8 cellular contexts compared by ENCODE assay signal in genomic region chr5:170434953-170435605, GRCh38. TPM values are rescaled to one million over a fixed set of nuclear protein-coding genes. Genes with fewer than 3 reads are reported as not detected.
A peak's percentile ranks its signal among the peaks of the same experiment; 100 is the strongest.
DNase-seq lines count a peak whose midpoint lies in the region; ATAC-seq, FAIRE-seq and TF ChIP-seq lines count a peak whose summit lies in the region.

No MANE protein-coding gene starts in this region.

- DNase-seq in GM13976 (ENCODE audit: low spot score): peak; percentile 84
- DNase-seq in Peyer's patch: peak; percentile 24 to 68 (median 67)
- DNase-seq in activated effector memory CD4-positive, alpha-beta T cell treated with Interleukin-2 at 50 U/mL for 16 hours: peak; percentile 19
- DNase-seq in germinal center (ENCODE audit: low spot score): peak; percentile 64
- peak; percentile 83 for DNase-seq in osteoblast (ENCODE audit: insufficient read length, low spot score, missing footprints)
- DNase-seq in type B pancreatic cell (ENCODE audit: extremely low spot score, unreplicated experiment): peak; percentile 78

- peaks cover 12% of the 10 kb centered on the region for H3K4me1 Mint-ChIP-seq in type B pancreatic cell (ENCODE audit: unreplicated experiment)

- FAIRE-seq in A204.1 (lab: Jason Lieb, UNC): peak; percentile 63

- H4K20me1 ChIP-seq in osteoblast (ENCODE audit: insufficient read depth, low read length): no peaks in the 10 kb centered on the region

- H3K9me3 ChIP-seq in Peyer's patch (no peaks in the 10 kb centered on the region), osteoblast (ENCODE audit: low read depth, low read length) (no peaks in the 10 kb centered on the region)

- no peaks in the 10 kb centered on the region for H3K79me2 ChIP-seq in osteoblast (ENCODE audit: insufficient read depth, low read length)

- no peak overlapping the region for H3K4me3 Mint-ChIP-seq in type B pancreatic cell

- H3K27me3 ChIP-seq in Peyer's patch: no peaks in the 10 kb centered on the region
- peaks cover 17% of the 10 kb centered on the region for H3K27me3 ChIP-seq in osteoblast (ENCODE audit: insufficient read depth, low read length)

- in situ Hi-C loops in GM13976 (cut with MboI; ENCODE audit: low sequenced_read_pairs, unreplicated experiment): no loop called here

- TF ChIP-seq CTCF in GM13976 (IDR thresholded peaks at IDR 0.05; ENCODE audit: borderline replicate concordance, control extremely low read depth, extremely low read depth, insufficient read depth, missing control alignments) (peak; percentile 95), Peyer's patch (IDR thresholded peaks at IDR 0.05) (peak; percentile 74 to 90 (median 76)), osteoblast (IDR thresholded peaks at IDR 0.05; ENCODE audit: extremely low read depth, low read depth, low read length) (peak; percentile 89), type B pancreatic cell (conservative IDR thresholded peaks at IDR 0.05) (peak; percentile 97)

- H3K36me3 Mint-ChIP-seq in type B pancreatic cell: no peaks in the 10 kb centered on the region

- H3K4me1 ChIP-seq in Peyer's patch (no peaks in the 10 kb centered on the region), osteoblast (ENCODE audit: insufficient read depth, low read length) (no peaks in the 10 kb centered on the region)

- H3K27ac Mint-ChIP-seq in type B pancreatic cell: no peak overlapping the region

- peaks cover 3% of the 10 kb centered on the region for H3K27me3 Mint-ChIP-seq in type B pancreatic cell

- H2AFZ ChIP-seq in osteoblast (ENCODE audit: low read length): no peak overlapping the region

- H3K4me3 ChIP-seq in Peyer's patch: no peak overlapping the region
- H3K4me3 ChIP-seq in osteoblast (ENCODE audit: insufficient read depth, low read length): no peak overlapping the region

- ATAC-seq in HG03139 (IDR thresholded peaks at IDR 0.05; ENCODE audit: unreplicated experiment): peak; percentile 69

- no peaks in the 10 kb centered on the region for H3K36me3 ChIP-seq in Peyer's patch
- no peaks in the 10 kb centered on the region for H3K36me3 ChIP-seq in osteoblast (ENCODE audit: insufficient read depth, low read length)

- TF ChIP-seq POLR2A in Peyer's patch (IDR thresholded peaks at IDR 0.05): no peak

- H3K27ac ChIP-seq in Peyer's patch: no peak overlapping the region
- H3K27ac ChIP-seq in osteoblast (ENCODE audit: low read depth, low read length): no peak overlapping the region

- peaks cover 5% of the 10 kb centered on the region for H3K9me3 Mint-ChIP-seq in type B pancreatic cell

- H3K4me2 ChIP-seq in osteoblast (ENCODE audit: insufficient read depth, low read length): no peak overlapping the region

RNA-seq across cellular contexts. Expression of gene KCNMB1, which starts 45.9 kb away (rescaled TPM):
- 1 to 10 TPM in 1 of 4 donors, under 1 TPM in 3; 0.18 to 1.5 (median 0.81) TPM for total RNA-seq in Peyer's patch
- under 0.01 TPM in 2 replicates for total RNA-seq in osteoblast
- total RNA-seq in type B pancreatic cell (ENCODE audit: low replicate concordance): 0.12 and 0.34 TPM in 2 replicates

Comparison
In these comparisons a context has a peak if more than half of its experiments do, and no peak if none do; other contexts are left out.
1. DNase-seq: peak in every context shown above with its lines; median percentile 84 in GM13976; 83 in osteoblast; 78 in type B pancreatic cell; 67 in Peyer's patch; 64 in germinal center; 19 in activated effector memory CD4-positive, alpha-beta T cell treated with Interleukin-2 at 50 U/mL for 16 hours.